In the genomic region with DNA sequence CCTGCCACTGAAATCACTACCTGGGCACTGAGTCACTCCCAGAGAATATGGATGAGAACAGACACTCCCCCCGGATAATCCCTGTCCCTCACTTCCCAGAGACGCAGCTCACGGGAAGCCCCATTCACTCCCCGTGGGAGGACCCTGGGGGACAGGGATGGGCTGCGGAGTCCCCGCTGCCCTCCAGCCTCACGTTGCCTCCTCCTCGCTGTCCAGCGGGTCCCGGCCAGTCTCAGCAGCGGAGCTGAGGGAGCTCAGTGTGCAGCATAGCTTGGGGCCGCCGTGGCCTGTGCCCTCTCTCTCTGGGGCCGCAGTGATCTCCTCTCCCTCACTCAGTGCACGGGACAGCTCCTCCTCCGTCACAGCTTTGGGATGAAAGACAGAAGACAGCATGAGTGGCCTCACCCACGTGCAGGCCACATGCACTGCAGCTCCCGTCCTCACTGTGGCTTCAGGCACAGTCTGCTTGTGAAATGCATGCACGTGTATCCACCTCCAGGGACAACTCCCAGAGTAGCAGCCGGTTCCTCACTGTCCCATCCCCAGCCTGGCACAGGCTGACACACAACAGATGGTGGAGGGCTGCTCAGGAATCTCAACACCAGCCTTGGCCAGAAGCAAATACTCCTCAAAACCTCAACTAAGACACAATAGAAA, we compare ENCODE assay signal across 1 cellular context.
TF ChIP-seq lines count a peak whose summit lies in the region.

No MANE protein-coding gene starts in this region.

TF ChIP-seq in K562, 482 proteins besides CTCF, POLR2A, EP300 and RAD21:
- TF ChIP-seq, protein P1, sequence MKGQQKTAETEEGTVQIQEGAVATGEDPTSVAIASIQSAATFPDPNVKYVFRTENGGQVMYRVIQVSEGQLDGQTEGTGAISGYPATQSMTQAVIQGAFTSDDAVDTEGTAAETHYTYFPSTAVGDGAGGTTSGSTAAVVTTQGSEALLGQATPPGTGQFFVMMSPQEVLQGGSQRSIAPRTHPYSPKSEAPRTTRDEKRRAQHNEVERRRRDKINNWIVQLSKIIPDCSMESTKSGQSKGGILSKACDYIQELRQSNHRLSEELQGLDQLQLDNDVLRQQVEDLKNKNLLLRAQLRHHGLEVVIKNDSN (CRISPR knock-in tag; IDR thresholded peaks at IDR 0.05) = peak; percentile 25; the same call in 1 of the 2 replicates
- no peak for TF ChIP-seq ZNF324 (CRISPR knock-in tag; IDR thresholded peaks at IDR 0.05)
- no peak for TF ChIP-seq DIDO1 (tag; IDR thresholded peaks at IDR 0.05; ENCODE audit: low read depth)
- TF ChIP-seq, protein P2, sequence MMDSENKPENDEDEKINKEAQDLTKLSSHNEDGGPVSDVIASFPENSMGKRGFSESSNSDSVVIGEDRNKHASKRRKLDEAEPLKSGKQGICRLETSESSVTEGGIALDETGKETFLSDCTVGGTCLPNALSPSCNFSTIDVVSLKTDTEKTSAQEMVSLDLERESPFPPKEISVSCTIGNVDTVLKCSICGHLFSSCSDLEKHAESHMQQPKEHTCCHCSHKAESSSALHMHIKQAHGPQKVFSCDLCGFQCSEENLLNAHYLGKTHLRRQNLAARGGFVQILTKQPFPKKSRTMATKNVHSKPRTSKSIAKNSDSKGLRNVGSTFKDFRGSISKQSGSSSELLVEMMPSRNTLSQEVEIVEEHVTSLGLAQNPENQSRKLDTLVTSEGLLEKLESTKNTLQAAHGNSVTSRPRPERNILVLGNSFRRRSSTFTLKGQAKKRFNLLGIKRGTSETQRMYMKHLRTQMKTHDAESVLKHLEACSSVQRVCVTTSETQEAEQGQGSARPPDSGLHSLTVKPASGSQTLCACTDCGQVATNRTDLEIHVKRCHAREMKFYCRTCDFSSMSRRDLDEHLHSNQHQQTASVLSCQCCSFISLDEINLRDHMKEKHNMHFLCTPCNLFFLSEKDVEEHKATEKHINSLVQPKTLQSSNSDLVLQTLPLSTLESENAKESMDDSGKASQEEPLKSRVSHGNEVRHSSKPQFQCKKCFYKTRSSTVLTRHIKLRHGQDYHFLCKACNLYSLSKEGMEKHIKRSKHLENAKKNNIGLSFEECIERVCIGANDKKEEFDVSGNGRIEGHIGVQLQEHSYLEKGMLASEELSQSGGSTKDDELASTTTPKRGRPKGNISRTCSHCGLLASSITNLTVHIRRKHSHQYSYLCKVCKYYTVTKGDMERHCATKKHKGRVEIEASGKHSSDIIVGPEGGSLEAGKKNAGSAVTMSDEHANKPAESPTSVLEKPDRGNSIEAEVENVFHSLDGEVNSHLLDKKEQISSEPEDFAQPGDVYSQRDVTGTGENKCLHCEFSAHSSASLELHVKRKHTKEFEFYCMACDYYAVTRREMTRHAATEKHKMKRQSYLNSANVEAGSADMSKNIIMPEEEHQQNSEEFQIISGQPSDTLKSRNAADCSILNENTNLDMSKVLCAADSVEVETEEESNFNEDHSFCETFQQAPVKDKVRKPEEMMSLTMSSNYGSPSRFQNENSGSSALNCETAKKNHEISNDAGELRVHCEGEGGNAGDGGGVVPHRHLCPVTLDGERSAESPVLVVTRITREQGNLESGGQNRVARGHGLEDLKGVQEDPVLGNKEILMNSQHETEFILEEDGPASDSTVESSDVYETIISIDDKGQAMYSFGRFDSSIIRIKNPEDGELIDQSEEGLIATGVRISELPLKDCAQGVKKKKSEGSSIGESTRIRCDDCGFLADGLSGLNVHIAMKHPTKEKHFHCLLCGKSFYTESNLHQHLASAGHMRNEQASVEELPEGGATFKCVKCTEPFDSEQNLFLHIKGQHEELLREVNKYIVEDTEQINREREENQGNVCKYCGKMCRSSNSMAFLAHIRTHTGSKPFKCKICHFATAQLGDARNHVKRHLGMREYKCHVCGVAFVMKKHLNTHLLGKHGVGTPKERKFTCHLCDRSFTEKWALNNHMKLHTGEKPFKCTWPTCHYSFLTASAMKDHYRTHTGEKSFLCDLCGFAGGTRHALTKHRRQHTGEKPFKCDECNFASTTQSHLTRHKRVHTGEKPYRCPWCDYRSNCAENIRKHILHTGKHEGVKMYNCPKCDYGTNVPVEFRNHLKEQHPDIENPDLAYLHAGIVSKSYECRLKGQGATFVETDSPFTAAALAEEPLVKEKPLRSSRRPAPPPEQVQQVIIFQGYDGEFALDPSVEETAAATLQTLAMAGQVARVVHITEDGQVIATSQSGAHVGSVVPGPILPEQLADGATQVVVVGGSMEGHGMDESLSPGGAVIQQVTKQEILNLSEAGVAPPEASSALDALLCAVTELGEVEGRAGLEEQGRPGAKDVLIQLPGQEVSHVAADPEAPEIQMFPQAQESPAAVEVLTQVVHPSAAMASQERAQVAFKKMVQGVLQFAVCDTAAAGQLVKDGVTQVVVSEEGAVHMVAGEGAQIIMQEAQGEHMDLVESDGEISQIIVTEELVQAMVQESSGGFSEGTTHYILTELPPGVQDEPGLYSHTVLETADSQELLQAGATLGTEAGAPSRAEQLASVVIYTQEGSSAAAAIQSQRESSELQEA (IDR thresholded peaks at IDR 0.05; ENCODE audit: low read depth) = no peak
- no peak for TF ChIP-seq ZNF785 (CRISPR knock-in tag; IDR thresholded peaks at IDR 0.05)
- TF ChIP-seq, protein P3, sequence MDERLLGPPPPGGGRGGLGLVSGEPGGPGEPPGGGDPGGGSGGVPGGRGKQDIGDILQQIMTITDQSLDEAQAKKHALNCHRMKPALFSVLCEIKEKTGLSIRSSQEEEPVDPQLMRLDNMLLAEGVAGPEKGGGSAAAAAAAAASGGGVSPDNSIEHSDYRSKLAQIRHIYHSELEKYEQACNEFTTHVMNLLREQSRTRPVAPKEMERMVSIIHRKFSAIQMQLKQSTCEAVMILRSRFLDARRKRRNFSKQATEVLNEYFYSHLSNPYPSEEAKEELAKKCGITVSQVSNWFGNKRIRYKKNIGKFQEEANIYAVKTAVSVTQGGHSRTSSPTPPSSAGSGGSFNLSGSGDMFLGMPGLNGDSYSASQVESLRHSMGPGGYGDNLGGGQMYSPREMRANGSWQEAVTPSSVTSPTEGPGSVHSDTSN (CRISPR knock-in tag; IDR thresholded peaks at IDR 0.05; ENCODE audit: low read depth) = no peak
- TF ChIP-seq, protein P3 (tag; conservative IDR thresholded peaks at IDR 0.05; ENCODE audit: low read depth) = no peak
- TF ChIP-seq PPARD (CRISPR knock-in tag; IDR thresholded peaks at IDR 0.05) = no peak
- TF ChIP-seq, protein P4, sequence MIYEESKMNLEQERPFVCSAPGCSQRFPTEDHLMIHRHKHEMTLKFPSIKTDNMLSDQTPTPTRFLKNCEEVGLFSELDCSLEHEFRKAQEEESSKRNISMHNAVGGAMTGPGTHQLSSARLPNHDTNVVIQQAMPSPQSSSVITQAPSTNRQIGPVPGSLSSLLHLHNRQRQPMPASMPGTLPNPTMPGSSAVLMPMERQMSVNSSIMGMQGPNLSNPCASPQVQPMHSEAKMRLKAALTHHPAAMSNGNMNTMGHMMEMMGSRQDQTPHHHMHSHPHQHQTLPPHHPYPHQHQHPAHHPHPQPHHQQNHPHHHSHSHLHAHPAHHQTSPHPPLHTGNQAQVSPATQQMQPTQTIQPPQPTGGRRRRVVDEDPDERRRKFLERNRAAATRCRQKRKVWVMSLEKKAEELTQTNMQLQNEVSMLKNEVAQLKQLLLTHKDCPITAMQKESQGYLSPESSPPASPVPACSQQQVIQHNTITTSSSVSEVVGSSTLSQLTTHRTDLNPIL (CRISPR knock-in tag; IDR thresholded peaks at IDR 0.05) = no peak
- TF ChIP-seq, protein P5, sequence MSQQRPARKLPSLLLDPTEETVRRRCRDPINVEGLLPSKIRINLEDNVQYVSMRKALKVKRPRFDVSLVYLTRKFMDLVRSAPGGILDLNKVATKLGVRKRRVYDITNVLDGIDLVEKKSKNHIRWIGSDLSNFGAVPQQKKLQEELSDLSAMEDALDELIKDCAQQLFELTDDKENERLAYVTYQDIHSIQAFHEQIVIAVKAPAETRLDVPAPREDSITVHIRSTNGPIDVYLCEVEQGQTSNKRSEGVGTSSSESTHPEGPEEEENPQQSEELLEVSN (IDR thresholded peaks at IDR 0.05; ENCODE audit: borderline replicate concordance in 1 of 2, extremely low read depth in 1 of 2, insufficient read depth in 1 of 2, insufficient read length in 1 of 2, low read depth in 1 of 2, low read length in 1 of 2, poor library complexity in 1 of 2, severe bottlenecking in 1 of 2) = peak; percentile 26 to 71
- TF ChIP-seq, protein P6, sequence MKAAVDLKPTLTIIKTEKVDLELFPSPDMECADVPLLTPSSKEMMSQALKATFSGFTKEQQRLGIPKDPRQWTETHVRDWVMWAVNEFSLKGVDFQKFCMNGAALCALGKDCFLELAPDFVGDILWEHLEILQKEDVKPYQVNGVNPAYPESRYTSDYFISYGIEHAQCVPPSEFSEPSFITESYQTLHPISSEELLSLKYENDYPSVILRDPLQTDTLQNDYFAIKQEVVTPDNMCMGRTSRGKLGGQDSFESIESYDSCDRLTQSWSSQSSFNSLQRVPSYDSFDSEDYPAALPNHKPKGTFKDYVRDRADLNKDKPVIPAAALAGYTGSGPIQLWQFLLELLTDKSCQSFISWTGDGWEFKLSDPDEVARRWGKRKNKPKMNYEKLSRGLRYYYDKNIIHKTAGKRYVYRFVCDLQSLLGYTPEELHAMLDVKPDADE (conservative IDR thresholded peaks at IDR 0.05; ENCODE audit: control insufficient read depth, low read depth, low read length) = no peak
- TF ChIP-seq NRF1 (conservative IDR thresholded peaks at IDR 0.05 in 1 of 2, IDR thresholded peaks at IDR 0.05 in 1 of 2) = no peak
- TF ChIP-seq, protein P7, sequence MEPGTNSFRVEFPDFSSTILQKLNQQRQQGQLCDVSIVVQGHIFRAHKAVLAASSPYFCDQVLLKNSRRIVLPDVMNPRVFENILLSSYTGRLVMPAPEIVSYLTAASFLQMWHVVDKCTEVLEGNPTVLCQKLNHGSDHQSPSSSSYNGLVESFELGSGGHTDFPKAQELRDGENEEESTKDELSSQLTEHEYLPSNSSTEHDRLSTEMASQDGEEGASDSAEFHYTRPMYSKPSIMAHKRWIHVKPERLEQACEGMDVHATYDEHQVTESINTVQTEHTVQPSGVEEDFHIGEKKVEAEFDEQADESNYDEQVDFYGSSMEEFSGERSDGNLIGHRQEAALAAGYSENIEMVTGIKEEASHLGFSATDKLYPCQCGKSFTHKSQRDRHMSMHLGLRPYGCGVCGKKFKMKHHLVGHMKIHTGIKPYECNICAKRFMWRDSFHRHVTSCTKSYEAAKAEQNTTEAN (CRISPR knock-in tag; IDR thresholded peaks at IDR 0.05) = no peak
- no peak for TF ChIP-seq MAFG (tag; conservative IDR thresholded peaks at IDR 0.05)
- TF ChIP-seq POLR2G (IDR thresholded peaks at IDR 0.05; ENCODE audit: low read depth, low read length) = peak; percentile 29; the same call in 1 of the 2 replicates
- no peak for TF ChIP-seq ARNT (IDR thresholded peaks at IDR 0.05)
- TF ChIP-seq BHLHE40 (IDR thresholded peaks at IDR 0.05; ENCODE audit: low read length) = peak; percentile 74
- TF ChIP-seq ARID1B (IDR thresholded peaks at IDR 0.05) = no peak
- no peak for TF ChIP-seq SMAD1 (IDR thresholded peaks at IDR 0.05; ENCODE audit: low read depth, low read length, partially characterized antibody)
- TF ChIP-seq MCM5 (IDR thresholded peaks at IDR 0.05; ENCODE audit: low read depth) = no peak
- TF ChIP-seq KAT7 (CRISPR knock-in tag; IDR thresholded peaks at IDR 0.05; ENCODE audit: borderline replicate concordance) = no peak
- TF ChIP-seq, protein P8, sequence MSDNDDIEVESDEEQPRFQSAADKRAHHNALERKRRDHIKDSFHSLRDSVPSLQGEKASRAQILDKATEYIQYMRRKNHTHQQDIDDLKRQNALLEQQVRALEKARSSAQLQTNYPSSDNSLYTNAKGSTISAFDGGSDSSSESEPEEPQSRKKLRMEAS (CRISPR knock-in tag; IDR thresholded peaks at IDR 0.05) = peak; percentile 82
- TF ChIP-seq ZC3H4 (CRISPR knock-in tag; IDR thresholded peaks at IDR 0.05; ENCODE audit: borderline replicate concordance) = 0 out of 2 replicates have a peak, but pooled peaks have one; percentile 51
- TF ChIP-seq, protein P9, sequence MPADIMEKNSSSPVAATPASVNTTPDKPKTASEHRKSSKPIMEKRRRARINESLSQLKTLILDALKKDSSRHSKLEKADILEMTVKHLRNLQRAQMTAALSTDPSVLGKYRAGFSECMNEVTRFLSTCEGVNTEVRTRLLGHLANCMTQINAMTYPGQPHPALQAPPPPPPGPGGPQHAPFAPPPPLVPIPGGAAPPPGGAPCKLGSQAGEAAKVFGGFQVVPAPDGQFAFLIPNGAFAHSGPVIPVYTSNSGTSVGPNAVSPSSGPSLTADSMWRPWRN (IDR thresholded peaks at IDR 0.05; ENCODE audit: low read depth) = no peak
- TF ChIP-seq E2F3 (CRISPR knock-in tag; IDR thresholded peaks at IDR 0.05) = no peak
- TF ChIP-seq TBP (optimal IDR thresholded peaks at IDR 0.05; ENCODE audit: low read depth, low read length) = no peak
- no peak for TF ChIP-seq RBBP5 (IDR thresholded peaks at IDR 0.05; ENCODE audit: borderline replicate concordance, insufficient read depth, low read length, poor library complexity, severe bottlenecking)
